Comparison of ENCODE assay signal across 8 cellular contexts in genomic region chr11:777288-778255, GRCh38. TPM values are rescaled to one million over a fixed set of nuclear protein-coding genes. Genes with fewer than 3 reads are reported as not detected.
DNase-seq lines count a peak whose midpoint lies in the region; ATAC-seq and TF ChIP-seq lines count a peak whose summit lies in the region.

A gene with protein sequence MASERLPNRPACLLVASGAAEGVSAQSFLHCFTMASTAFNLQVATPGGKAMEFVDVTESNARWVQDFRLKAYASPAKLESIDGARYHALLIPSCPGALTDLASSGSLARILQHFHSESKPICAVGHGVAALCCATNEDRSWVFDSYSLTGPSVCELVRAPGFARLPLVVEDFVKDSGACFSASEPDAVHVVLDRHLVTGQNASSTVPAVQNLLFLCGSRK (minus strand): TSS chr11:777487. CDS start chr11:777462, 25 bp downstream.

- peak within 1 kb of the TSS; percentile 63 to 82 for H3K27ac ChIP-seq in coronary artery

- TF ChIP-seq POLR2A in GM19193 (IDR thresholded peaks at IDR 0.05; ENCODE audit: extremely low read depth, insufficient read depth, insufficient read length) = peak; percentile 94

- peaks cover 18% of the 10 kb centered on the region for H3K4me1 Mint-ChIP-seq in activated CD4-positive, alpha-beta T cell treated with anti-CD3 and anti-CD28 coated beads, Interleukin-2, amount 10 ng/mL, durations not matched to agents 24 days and 14 days

- intact Hi-C loops in activated CD4-positive, alpha-beta T cell treated with anti-CD3 and anti-CD28 coated beads, Interleukin-2, amount 10 ng/mL, durations not matched to agents 24 days and 14 days (cut with micrococcal nuclease) = loop anchor here (1.0 to 2.0 kb wide), 3 partner anchors 13 to 32 kb away; partner anchors contain the start of genes CEND1 and RPLP2

- peak within 1 kb of the TSS; percentile 95 for H3K4me3 ChIP-seq in coronary artery

- peak within 1 kb of the TSS; percentile 92 for H3K4me3 Mint-ChIP-seq in activated CD4-positive, alpha-beta T cell treated with anti-CD3 and anti-CD28 coated beads, Interleukin-2, amount 10 ng/mL, durations not matched to agents 24 days and 14 days

- TF ChIP-seq CTCF in coronary artery (IDR thresholded peaks at IDR 0.05) = no peak

- peak; percentile 74 for ATAC-seq in HG03432 (IDR thresholded peaks at IDR 0.05; ENCODE audit: unreplicated experiment)
- ATAC-seq in left lobe of liver = peak; percentile 81

- H3K27ac Mint-ChIP-seq in activated CD4-positive, alpha-beta T cell treated with anti-CD3 and anti-CD28 coated beads, Interleukin-2, amount 10 ng/mL, durations not matched to agents 24 days and 14 days = peak within 1 kb of the TSS; percentile 85

- H3K9me3 Mint-ChIP-seq in activated CD4-positive, alpha-beta T cell treated with anti-CD3 and anti-CD28 coated beads, Interleukin-2, amount 10 ng/mL, durations not matched to agents 24 days and 14 days = no peaks in the 10 kb centered on the region

- DNase-seq in AML-193 (lab: John Stamatoyannopoulos, UW) (peak; percentile 58 to 78), NCI-H526 treated with DMSO at 0.1 percent for 48 hours (lab: John Stamatoyannopoulos, UW) (peak; percentile 83), coronary artery (ENCODE audit: low spot score) (peak; percentile 91), left lobe of liver (ENCODE audit: low spot score) (peak; percentile 95)
- DNase-seq in activated CD4-positive, alpha-beta T cell treated with anti-CD3 and anti-CD28 coated beads, Interleukin-2, amount 10 ng/mL, durations not matched to agents 24 days and 14 days = peak; percentile 99
- DNase-seq in stimulated activated CD4-positive, alpha-beta T cell treated with anti-CD3 and anti-CD28 coated beads, Interleukin-2, amount 100 ng/mL, for 4 hours (ENCODE audit: low read depth) = peak; percentile 90

- H3K27me3 Mint-ChIP-seq in activated CD4-positive, alpha-beta T cell treated with anti-CD3 and anti-CD28 coated beads, Interleukin-2, amount 10 ng/mL, durations not matched to agents 24 days and 14 days = no peaks in the 10 kb centered on the region

- peaks cover 19% of the 10 kb centered on the region for H3K36me3 Mint-ChIP-seq in activated CD4-positive, alpha-beta T cell treated with anti-CD3 and anti-CD28 coated beads, Interleukin-2, amount 10 ng/mL, durations not matched to agents 24 days and 14 days (ENCODE audit: low read depth)

RNA-seq across cellular contexts. Expression of the gene that starts here (rescaled TPM):
- 81.7 and 82.2 TPM in 2 replicates for total RNA-seq in activated CD4-positive, alpha-beta T cell treated with anti-CD3 and anti-CD28 coated beads, Interleukin-2, amount 10 ng/mL, durations not matched to agents 24 days and 14 days
- 31.7 TPM for total RNA-seq in left lobe of liver

Comparison
In these comparisons a context has a peak if more than half of its experiments do, and no peak if none do; other contexts are left out.
1. Peak in every context shown above with its lines: DNase-seq, ATAC-seq, H3K4me3 ChIP-seq and H3K27ac ChIP-seq.